ENCODE assay signal across 22 cellular contexts in the genomic region with DNA sequence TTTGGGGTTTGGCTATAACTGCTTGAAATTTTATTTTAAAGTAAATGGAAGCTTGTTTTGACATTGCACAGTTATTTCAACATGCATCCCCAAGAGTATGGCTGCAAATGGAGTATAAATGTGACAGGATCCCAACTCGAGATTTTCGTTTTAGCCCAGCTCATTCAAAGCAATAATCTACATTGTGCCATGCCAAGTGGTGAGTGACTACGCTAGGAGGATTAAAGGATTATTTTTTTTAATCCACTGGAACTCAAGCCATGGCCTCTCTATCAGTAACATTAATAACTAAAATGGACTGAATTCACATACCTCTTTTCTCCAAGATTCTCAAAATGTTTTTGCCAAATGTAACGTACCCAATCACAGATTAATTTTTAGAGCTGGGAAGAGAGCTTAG.
DNase-seq lines count a peak whose midpoint lies in the region; FAIRE-seq and TF ChIP-seq lines count a peak whose summit lies in the region.
"Had no signal": no experiment of that assay in that cellular context is flagged by ENCODE, and none has a peak within 500 bp of the region (broad histone marks: within the 10 kb centered on the region; RNA-seq: fewer than 3 reads in every experiment).

No MANE protein-coding gene starts in this region.

- no peaks in the 10 kb centered on the region; the same call in 1 of the 2 replicates for H3K27me3 ChIP-seq in H7 (ENCODE audit: control insufficient read depth, insufficient read depth, low read length)
- H3K27me3 ChIP-seq: BLaER1 treated with 17β-estradiol and CSF1 and Interleukin-3, amounts not matched to agents 10 nM and 100 nM had no signal

- DNase-seq in D721Med (ENCODE audit: insufficient read length, low spot score) (peak; percentile 45), NCI-H524 treated with DMSO at 0.1 percent for 48 hours (lab: John Stamatoyannopoulos, UW) (peak; percentile 58), NCI-H82 treated with DMSO at 0.1 percent for 48 hours (lab: John Stamatoyannopoulos, UW; ENCODE audit: unreplicated experiment) (peak; percentile 66), retinal pigment epithelial cell (ENCODE audit: low read depth) (peak; percentile 59), NCI-H1436 treated with DMSO at 0.1 percent for 48 hours (lab: John Stamatoyannopoulos, UW) (no peak), H7 (no peak), T1000 (lab: John Stamatoyannopoulos, UW) (no peak), AG20443 (ENCODE audit: low spot score) (no peak)
- DNase-seq: 8988T; ACHN; AML-193; Caco-2; Calu3; CD4-positive, alpha-beta T cell; CD8-positive, alpha-beta T cell; DMS79 treated with DMSO at 0.1 percent for 48 hours; GF-D8 had no signal

- H3K36me3 ChIP-seq in H7 (replicated peaks; ENCODE audit: control insufficient read depth, insufficient read depth, low read length), result no peaks in the 10 kb centered on the region
- H3K36me3 ChIP-seq: BLaER1 treated with 17β-estradiol and CSF1 and Interleukin-3, amounts not matched to agents 10 nM and 100 nM had no signal

- FAIRE-seq in D721Med (lab: Jason Lieb, UNC), result peak; percentile 92
- FAIRE-seq: A204.1, G401.6, GM12891, GM19239 had no signal

- no peak overlapping the region for H3K4me3 ChIP-seq in retinal pigment epithelial cell (ENCODE audit: low read length)
- no peak overlapping the region for H3K4me3 ChIP-seq in H7 (ENCODE audit: insufficient read depth, low read depth, low read length)
- H3K4me3 ChIP-seq: BLaER1 treated with 17β-estradiol and CSF1 and Interleukin-3, amounts not matched to agents 10 nM and 100 nM had no signal

- TF ChIP-seq CTCF in D721Med (IDR thresholded peaks at IDR 0.05; ENCODE audit: insufficient read depth, missing control alignments) (no peak), retinal pigment epithelial cell (conservative IDR thresholded peaks at IDR 0.05; ENCODE audit: low read depth, low read length) (no peak)

Comparison
In these comparisons a context has a peak if more than half of its experiments do, and no peak if none do; other contexts are left out.
1. DNase-seq: peak in D721Med (single experiment), NCI-H524 treated with DMSO at 0.1 percent for 48 hours (single experiment), NCI-H82 treated with DMSO at 0.1 percent for 48 hours (single experiment) and retinal pigment epithelial cell (single experiment); none in NCI-H1436 treated with DMSO at 0.1 percent for 48 hours (single experiment), H7 (single experiment), T1000 (single experiment) and AG20443 (single experiment).